In genomic region chr21:42864812-42865211, GRCh38 we compare ENCODE assay signal across 1 cellular context.
TF ChIP-seq lines count a peak whose summit lies in the region.

No MANE protein-coding gene starts in this region.

TF ChIP-seq in SK-N-SH treated with all-trans-retinoic acid at 6 μM for 48 hours, 23 proteins besides CTCF, POLR2A, EP300 and RAD21 (continued from another document):
- TF ChIP-seq ZNF70 (CRISPR knock-in tag; IDR thresholded peaks at IDR 0.05) (no peak), CSRNP3 (CRISPR knock-in tag; IDR thresholded peaks at IDR 0.05) (no peak), ZFP3 (CRISPR knock-in tag; IDR thresholded peaks at IDR 0.05) (no peak), OSR1 (CRISPR knock-in tag; IDR thresholded peaks at IDR 0.05) (no peak), ZNF565 (CRISPR knock-in tag; conservative IDR thresholded peaks at IDR 0.05; ENCODE audit: low read depth) (no peak), TCF4 (CRISPR knock-in tag; IDR thresholded peaks at IDR 0.05; ENCODE audit: borderline replicate concordance) (no peak), ZC3H10 (CRISPR knock-in tag; IDR thresholded peaks at IDR 0.05) (no peak)
